ENCODE assay signal across 10 cellular contexts in the genomic region with DNA sequence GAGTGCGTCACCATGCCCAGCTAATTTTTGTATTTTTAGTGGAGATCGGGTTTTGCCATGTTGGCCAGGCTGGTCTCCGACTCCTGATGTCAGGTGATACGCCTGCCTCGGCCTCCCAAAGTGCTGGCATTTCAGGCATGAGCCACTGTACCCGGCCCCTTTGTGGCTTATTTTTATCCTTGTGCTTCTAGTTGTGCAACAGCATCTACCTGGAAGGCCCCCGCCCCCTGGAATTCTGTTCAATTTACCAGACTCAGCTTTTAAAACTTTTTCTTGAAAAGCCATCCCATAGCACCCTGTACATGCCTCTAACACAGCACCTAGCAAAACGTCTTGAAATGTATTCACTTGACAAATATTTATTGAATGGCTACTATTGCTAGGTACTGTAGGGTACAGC.
"Had no signal": no experiment of that assay in that cellular context is flagged by ENCODE, and none has a peak within 500 bp of the region (broad histone marks: within the 10 kb centered on the region; RNA-seq: fewer than 3 reads in every experiment).

No MANE protein-coding gene starts in this region.

- H3K4me1 Mint-ChIP-seq: GM23338 had no signal

- DNase-seq: GOT3, H7, H9, HCEC 1CT, HFFc6 had no signal

- H3K9me3 Mint-ChIP-seq: H9, HFFc6 had no signal

- H3K4me3 Mint-ChIP-seq: GM23338, H9, HFFc6 had no signal

- ATAC-seq: GM23338, HCT116 had no signal

- H3K4me2 ChIP-seq: GM23338 had no signal

- H3K4me3 ChIP-seq: GM23338, HAP-1 had no signal

- H3K4me1 ChIP-seq: HAP-1 had no signal

- H3K27ac Mint-ChIP-seq: GM23338, HFFc6 had no signal

- H3K9me3 ChIP-seq: HAP-1 had no signal

- FAIRE-seq: H1, H54 had no signal

- H3K36me3 ChIP-seq: HAP-1 had no signal
